ENCODE assay signal across 12 cellular contexts in the genomic region with DNA sequence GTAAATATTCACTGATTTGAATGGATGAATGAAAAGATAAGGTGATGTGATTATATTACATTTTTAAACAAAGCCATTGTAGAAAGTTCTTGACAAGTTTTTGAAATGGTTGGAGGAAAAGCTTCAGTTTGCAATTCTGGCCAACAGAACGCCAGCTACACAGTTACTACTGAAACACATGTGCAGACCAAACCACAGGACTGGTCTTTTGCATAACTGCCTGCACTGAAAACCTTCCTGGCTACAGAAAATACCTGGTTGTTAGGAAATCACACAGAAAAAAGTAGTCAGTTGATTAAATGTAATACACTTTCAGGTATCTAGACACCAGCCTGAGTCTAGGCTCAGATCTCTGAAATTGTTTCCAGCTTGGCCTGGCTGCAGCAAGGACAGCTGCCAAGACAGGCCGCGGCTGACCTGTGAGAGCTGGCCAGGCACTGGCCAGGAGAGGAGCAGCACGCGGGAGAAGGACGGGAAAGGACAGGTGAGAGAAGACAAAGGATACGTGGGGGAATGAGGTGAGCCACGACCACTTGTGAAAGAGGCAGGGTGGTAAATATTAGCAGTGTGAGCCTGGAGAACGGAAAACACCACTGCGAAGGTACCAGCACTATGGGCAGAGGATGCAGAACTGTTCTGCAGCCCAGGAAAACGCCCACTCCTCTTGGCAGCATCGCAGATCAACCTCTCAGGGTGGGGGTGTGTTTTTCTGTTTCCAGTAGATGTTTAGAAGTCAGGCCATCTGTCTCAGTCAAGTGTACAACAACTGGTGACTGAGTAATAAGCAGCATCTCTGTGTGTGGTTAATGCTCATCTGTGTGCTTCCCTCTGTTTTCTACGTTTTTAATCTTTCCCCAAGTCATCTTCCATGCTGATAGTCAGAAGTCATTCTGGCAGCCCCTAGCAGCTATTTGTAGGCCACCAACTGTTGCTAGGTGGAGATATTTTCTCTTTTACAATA.
A peak's percentile ranks its signal among the peaks of the same experiment; 100 is the strongest.
DNase-seq lines count a peak whose midpoint lies in the region; FAIRE-seq and TF ChIP-seq lines count a peak whose summit lies in the region.
"Had no signal": no experiment of that assay in that cellular context is flagged by ENCODE, and none has a peak within 500 bp of the region (broad histone marks: within the 10 kb centered on the region; RNA-seq: fewer than 3 reads in every experiment).

No MANE protein-coding gene starts in this region.

- H3K27ac Mint-ChIP-seq in activated CD4-positive, alpha-beta memory T cell treated with anti-CD3 and anti-CD28 coated beads for 36 hours, result no peak overlapping the region
- H3K27ac Mint-ChIP-seq in mesothelial cell of epicardium, result no peak overlapping the region
- no peak overlapping the region for H3K27ac Mint-ChIP-seq in activated T-helper 1 cell treated with anti-CD3 and anti-CD28 coated beads, Interleukin-12 subunit alpha, Interleukin-12 subunit beta, Interleukin-2, Interleukin-4 antibody, amounts not matched to agents 30 ng/mL and 10 ng/mL and 1 ng/mL, durations not matched to agents 14 hours and 24 hours and 36 hours

- no peak overlapping the region for H3K4me2 ChIP-seq in GM23248 (ENCODE audit: unreplicated experiment)

- peaks cover 43% of the 10 kb centered on the region for H3K27me3 Mint-ChIP-seq in activated CD4-positive, alpha-beta memory T cell treated with anti-CD3 and anti-CD28 coated beads for 36 hours
- no peaks in the 10 kb centered on the region for H3K27me3 Mint-ChIP-seq in mesothelial cell of epicardium (ENCODE audit: low read depth)
- peaks cover 22% of the 10 kb centered on the region for H3K27me3 Mint-ChIP-seq in activated T-helper 1 cell treated with anti-CD3 and anti-CD28 coated beads, Interleukin-12 subunit alpha, Interleukin-12 subunit beta, Interleukin-2, Interleukin-4 antibody, amounts not matched to agents 30 ng/mL and 10 ng/mL and 1 ng/mL, durations not matched to agents 14 hours and 24 hours and 36 hours (ENCODE audit: insufficient read depth)

- H3K4me1 Mint-ChIP-seq in activated CD4-positive, alpha-beta memory T cell treated with anti-CD3 and anti-CD28 coated beads for 36 hours (ENCODE audit: low read depth), result no peaks in the 10 kb centered on the region
- H3K4me1 Mint-ChIP-seq in mesothelial cell of epicardium, result peaks cover 62% of the 10 kb centered on the region
- no peaks in the 10 kb centered on the region for H3K4me1 Mint-ChIP-seq in activated T-helper 1 cell treated with anti-CD3 and anti-CD28 coated beads, Interleukin-12 subunit alpha, Interleukin-12 subunit beta, Interleukin-2, Interleukin-4 antibody, amounts not matched to agents 30 ng/mL and 10 ng/mL and 1 ng/mL, durations not matched to agents 14 hours and 24 hours and 36 hours (ENCODE audit: low read depth)

- no peaks in the 10 kb centered on the region for H3K36me3 ChIP-seq in GM23248 (ENCODE audit: low read depth)
- H3K36me3 ChIP-seq: brain microvascular endothelial cell had no signal

- CTCF ChIA-PET in activated CD4-positive, alpha-beta memory T cell treated with anti-CD3 and anti-CD28 coated beads for 36 hours (lab: Charles Lee), result no interaction called here

- peak; percentile 88 for FAIRE-seq in GM12891 (lab: Jason Lieb, UNC)

- H3K9me3 Mint-ChIP-seq in activated CD4-positive, alpha-beta memory T cell treated with anti-CD3 and anti-CD28 coated beads for 36 hours, result no peaks in the 10 kb centered on the region
- no peaks in the 10 kb centered on the region for H3K9me3 Mint-ChIP-seq in mesothelial cell of epicardium
- no peaks in the 10 kb centered on the region for H3K9me3 Mint-ChIP-seq in activated T-helper 1 cell treated with anti-CD3 and anti-CD28 coated beads, Interleukin-12 subunit alpha, Interleukin-12 subunit beta, Interleukin-2, Interleukin-4 antibody, amounts not matched to agents 30 ng/mL and 10 ng/mL and 1 ng/mL, durations not matched to agents 14 hours and 24 hours and 36 hours

- no peak overlapping the region for H3K4me3 Mint-ChIP-seq in activated CD4-positive, alpha-beta memory T cell treated with anti-CD3 and anti-CD28 coated beads for 36 hours
- H3K4me3 Mint-ChIP-seq in mesothelial cell of epicardium, result no peak overlapping the region
- H3K4me3 Mint-ChIP-seq in activated T-helper 1 cell treated with anti-CD3 and anti-CD28 coated beads, Interleukin-12 subunit alpha, Interleukin-12 subunit beta, Interleukin-2, Interleukin-4 antibody, amounts not matched to agents 30 ng/mL and 10 ng/mL and 1 ng/mL, durations not matched to agents 14 hours and 24 hours and 36 hours, result no peak overlapping the region

- 38 to 45% methylated on average over 13 of the region's 13 CpGs for WGBS in GM23248 (ENCODE audit: low coverage in 1 of 2, low lambda C conversion rate in 2 of 2, missing lambda C conversion rate in 2 of 2), 2 experiments

- no peaks in the 10 kb centered on the region for H3K9me3 ChIP-seq in GM23248 (ENCODE audit: low read depth)

- TF ChIP-seq POLR2A in GM12891 (IDR thresholded peaks at IDR 0.05; ENCODE audit: low read depth, low read length), result no peak

- no peaks in the 10 kb centered on the region for H3K27me3 ChIP-seq in GM23248 (replicated peaks; ENCODE audit: insufficient read depth)
- H3K27me3 ChIP-seq: brain microvascular endothelial cell had no signal

- intact Hi-C loops in activated CD4-positive, alpha-beta memory T cell treated with anti-CD3 and anti-CD28 coated beads for 36 hours (cut with micrococcal nuclease), result no loop called here
- intact Hi-C loops in activated T-helper 1 cell treated with anti-CD3 and anti-CD28 coated beads, Interleukin-12 subunit alpha, Interleukin-12 subunit beta, Interleukin-2, Interleukin-4 antibody, amounts not matched to agents 30 ng/mL and 10 ng/mL and 1 ng/mL, durations not matched to agents 14 hours and 24 hours and 36 hours (cut with micrococcal nuclease), result no loop called here

- DNase-seq in GM12891 (ENCODE audit: insufficient read length, low spot score), result no peak
- DNase-seq in GM23248, result peak; percentile 24
- peak; percentile 23 for DNase-seq in NCI-H526 treated with DMSO at 0.1 percent for 48 hours (lab: John Stamatoyannopoulos, UW)
- peak; percentile 28 for DNase-seq in medulla oblongata (ENCODE audit: extremely low spot score)
- no peak for DNase-seq in GOT3 (lab: John Stamatoyannopoulos, UW)
- no peak for DNase-seq in activated CD4-positive, alpha-beta memory T cell treated with anti-CD3 and anti-CD28 coated beads for 36 hours
- no peak for DNase-seq in mesothelial cell of epicardium (ENCODE audit: low spot score in 2 of 2, unreplicated experiment in 2 of 2)
- no peak for DNase-seq in activated T-helper 1 cell treated with anti-CD3 and anti-CD28 coated beads, Interleukin-12 subunit alpha, Interleukin-12 subunit beta, Interleukin-2, Interleukin-4 antibody, amounts not matched to agents 30 ng/mL and 10 ng/mL and 1 ng/mL, durations not matched to agents 14 hours and 24 hours and 36 hours (ENCODE audit: low spot score)
- DNase-seq: activated CD4-positive, CD25-positive, alpha-beta regulatory T cell treated with anti-CD3 and anti-CD28 coated beads, Interleukin-2, amount 50 U/mL, for 72 hours; brain microvascular endothelial cell; hippocampal formation; NCI-H1436 treated with DMSO at 0.1 percent for 48 hours had no signal

- no peak for TF ChIP-seq CTCF in mesothelial cell of epicardium (IDR thresholded peaks at IDR 0.05; ENCODE audit: unreplicated experiment)

- peaks cover 27% of the 10 kb centered on the region for H3F3A ChIP-seq in GM23248 (ENCODE audit: insufficient read depth)

- H3K79me2 ChIP-seq in GM23248 (ENCODE audit: insufficient read depth), result peaks cover 39% of the 10 kb centered on the region; the same call in 1 of the 2 replicates

- no peaks in the 10 kb centered on the region for H3K36me3 Mint-ChIP-seq in activated CD4-positive, alpha-beta memory T cell treated with anti-CD3 and anti-CD28 coated beads for 36 hours
- H3K36me3 Mint-ChIP-seq in mesothelial cell of epicardium, result no peaks in the 10 kb centered on the region
- no peaks in the 10 kb centered on the region for H3K36me3 Mint-ChIP-seq in activated T-helper 1 cell treated with anti-CD3 and anti-CD28 coated beads, Interleukin-12 subunit alpha, Interleukin-12 subunit beta, Interleukin-2, Interleukin-4 antibody, amounts not matched to agents 30 ng/mL and 10 ng/mL and 1 ng/mL, durations not matched to agents 14 hours and 24 hours and 36 hours (ENCODE audit: low read depth)

- H3K4me1 ChIP-seq in GM23248 (ENCODE audit: insufficient read depth), result peaks cover 54% of the 10 kb centered on the region

- H2AFZ ChIP-seq in GM23248, result no peak overlapping the region

- no peak overlapping the region for H3K9ac ChIP-seq in GM23248

- POLR2A ChIA-PET in activated CD4-positive, alpha-beta memory T cell treated with anti-CD3 and anti-CD28 coated beads for 36 hours (lab: Charles Lee), result no interaction called here

- H3K9me2 ChIP-seq in GM23248 (ENCODE audit: insufficient read depth), result no peaks in the 10 kb centered on the region

- in situ Hi-C loops in GM23248 (cut with MboI), result no loop called here

- no peak overlapping the region for H3K4me3 ChIP-seq in GM23248

- no peaks in the 10 kb centered on the region for H4K20me1 ChIP-seq in GM23248 (ENCODE audit: insufficient read depth)

- no peak overlapping the region for H3K27ac ChIP-seq in GM23248
- H3K27ac ChIP-seq: brain microvascular endothelial cell had no signal

TF ChIP-seq in GM12891, 5 proteins besides CTCF, POLR2A, EP300 and RAD21:
- peak; percentile 63; the same call in 1 of the 2 replicates for TF ChIP-seq POU2F2 (IDR thresholded peaks at IDR 0.05; ENCODE audit: low read depth, low read length)
- TF ChIP-seq PAX5 (IDR thresholded peaks at IDR 0.05; ENCODE audit: insufficient read depth, low read length, severe bottlenecking), result no peak
- TF ChIP-seq TAF1 (IDR thresholded peaks at IDR 0.05; ENCODE audit: low read depth, low read length), result no peak
- TF ChIP-seq POLR2AphosphoS5 (IDR thresholded peaks at IDR 0.05; ENCODE audit: low read depth, low read length), result no peak
- TF ChIP-seq SPI1 (IDR thresholded peaks at IDR 0.05; ENCODE audit: low read depth, low read length), result no peak

Comparison
In these comparisons a context has a peak if more than half of its experiments do, and no peak if none do; other contexts are left out.
1. DNase-seq: peak in GM23248 (single experiment), NCI-H526 treated with DMSO at 0.1 percent for 48 hours (single experiment) and medulla oblongata (single experiment); none in GM12891 (single experiment), GOT3 (single experiment), activated CD4-positive, alpha-beta memory T cell treated with anti-CD3 and anti-CD28 coated beads for 36 hours (single experiment), mesothelial cell of epicardium (0 of 2) and activated T-helper 1 cell treated with anti-CD3 and anti-CD28 coated beads, Interleukin-12 subunit alpha, Interleukin-12 subunit beta, Interleukin-2, Interleukin-4 antibody, amounts not matched to agents 30 ng/mL and 10 ng/mL and 1 ng/mL, durations not matched to agents 14 hours and 24 hours and 36 hours (single experiment).